10 cellular contexts compared by ENCODE assay signal in genomic region chr11:2826679-2827056, GRCh38.
DNase-seq lines count a peak whose midpoint lies in the region; ATAC-seq, FAIRE-seq and TF ChIP-seq lines count a peak whose summit lies in the region.
"Had no signal": no experiment of that assay in that cellular context is flagged by ENCODE, and none has a peak within 500 bp of the region (broad histone marks: within the 10 kb centered on the region; RNA-seq: fewer than 3 reads in every experiment).

No MANE protein-coding gene starts in this region.

- H3K9me3 Mint-ChIP-seq in nephron = peaks cover 51% of the 10 kb centered on the region

- FAIRE-seq in urothelium cell line (lab: Jason Lieb, UNC) = no peak

- no peak for TF ChIP-seq CTCF in nephron (IDR thresholded peaks at IDR 0.05; ENCODE audit: unreplicated experiment in 3 of 3)

- ATAC-seq in HG02678 (IDR thresholded peaks at IDR 0.05; ENCODE audit: unreplicated experiment) = no peak

- peaks cover 17% of the 10 kb centered on the region for H3K27me3 Mint-ChIP-seq in nephron (ENCODE audit: low read depth)
- H3K27me3 Mint-ChIP-seq: activated CD4-positive, alpha-beta memory T cell treated with anti-CD3 and anti-CD28 coated beads, Interleukin-2, amount 10 ng/mL, durations not matched to agents 7 days and 5 days had no signal

- H3K36me3 Mint-ChIP-seq in nephron (ENCODE audit: low read depth) = peaks cover 31% of the 10 kb centered on the region

- TF ChIP-seq POLR2A in erythroblast (IDR thresholded peaks at IDR 0.05; ENCODE audit: low read length) = peak; percentile 42

- DNase-seq in NOMO-1 (lab: John Stamatoyannopoulos, UW; ENCODE audit: unreplicated experiment in 2 of 2) = peak; percentile 47 to 68
- DNase-seq in NOMO-1 treated with dmso at 0.1 percent for 144 hours (lab: John Stamatoyannopoulos, UW; ENCODE audit: unreplicated experiment) = no peak
- DNase-seq in erythroblast (lab: John Stamatoyannopoulos, UW) = no peak
- DNase-seq in urothelium cell line (ENCODE audit: low spot score) = peak; percentile 25
- no peak for DNase-seq in kidney tubule cell (ENCODE audit: low spot score)
- DNase-seq in putamen (ENCODE audit: low spot score) = no peak
- DNase-seq: activated CD4-positive, alpha-beta memory T cell treated with anti-CD3 and anti-CD28 coated beads, Interleukin-2, amount 10 ng/mL, durations not matched to agents 7 days and 5 days; NCI-H1436 treated with DMSO at 0.1 percent for 48 hours had no signal

- H3K4me3 Mint-ChIP-seq in nephron = no peak overlapping the region
- H3K4me3 Mint-ChIP-seq: activated CD4-positive, alpha-beta memory T cell treated with anti-CD3 and anti-CD28 coated beads, Interleukin-2, amount 10 ng/mL, durations not matched to agents 7 days and 5 days had no signal

- peak overlapping the region; percentile 83 to 96 (median 96) for H3K27ac Mint-ChIP-seq in nephron
- H3K27ac Mint-ChIP-seq: activated CD4-positive, alpha-beta memory T cell treated with anti-CD3 and anti-CD28 coated beads, Interleukin-2, amount 10 ng/mL, durations not matched to agents 7 days and 5 days had no signal

- peaks cover 64% of the 10 kb centered on the region for H3K4me1 Mint-ChIP-seq in nephron
- H3K4me1 Mint-ChIP-seq: activated CD4-positive, alpha-beta memory T cell treated with anti-CD3 and anti-CD28 coated beads, Interleukin-2, amount 10 ng/mL, durations not matched to agents 7 days and 5 days had no signal

Comparison
In these comparisons a context has a peak if more than half of its experiments do, and no peak if none do; other contexts are left out.
1. DNase-seq: peak in NOMO-1 (2 of 2) and urothelium cell line (single experiment); none in NOMO-1 treated with dmso at 0.1 percent for 144 hours (single experiment), erythroblast (0 of 2), kidney tubule cell (single experiment) and putamen (single experiment).